ENCODE assay signal across 28 cellular contexts in genomic region chr1:225830823-225831222, GRCh38.
"Had no signal": no experiment of that assay in that cellular context is flagged by ENCODE, and none has a peak within 500 bp of the region (broad histone marks: within the 10 kb centered on the region; RNA-seq: fewer than 3 reads in every experiment).

No MANE protein-coding gene starts in this region.

- H3K9me3 Mint-ChIP-seq: activated CD4-positive, alpha-beta T cell treated with anti-CD3 and anti-CD28 coated beads, Interleukin-2, amount 10 ng/mL, durations not matched to agents 24 days and 14 days; activated CD8-positive, alpha-beta T cell treated with anti-CD3 and anti-CD28 coated beads for 36 hours; activated naive CD4-positive, alpha-beta T cell treated with anti-CD3 and anti-CD28 coated beads, Interleukin-2, amount 50 U/mL, for 72 hours; activated T-cell treated with anti-CD3 and anti-CD28 coated beads, Interleukin-2, amount 50 U/mL, for 72 hours; activated T-helper 17 cell treated with anti-CD3 and anti-CD28 coated beads, Interleukin-2, amount 50 U/mL, for 72 hours; T-helper 1 cell treated with Interleukin-12 subunit alpha and Interleukin-12 subunit beta and Interleukin-4 antibody, amounts not matched to agents 30 μg/mL and 1 μg/mL, for 36 hours; T-helper 2 cell treated with Interferon-gamma antibody and Interleukin-4, amounts not matched to agents 5 μg/mL and 100 μg/mL, for 36 hours had no signal

- H3K27me3 ChIP-seq: adrenal gland, body of pancreas, breast epithelium, Peyer's patch, SJSA1 had no signal

- H3K36me3 Mint-ChIP-seq: activated naive CD4-positive, alpha-beta T cell treated with anti-CD3 and anti-CD28 coated beads, Interleukin-2, amount 50 U/mL, for 72 hours had no signal

- H3K9me3 ChIP-seq: adrenal gland, body of pancreas, breast epithelium, Peyer's patch, SJSA1, SK-N-SH had no signal

- H3K4me1 ChIP-seq: breast epithelium, SJSA1 had no signal

- H3K27me3 Mint-ChIP-seq: activated CD4-positive, alpha-beta T cell treated with anti-CD3 and anti-CD28 coated beads, Interleukin-2, amount 10 ng/mL, durations not matched to agents 24 days and 14 days; activated CD8-positive, alpha-beta T cell treated with anti-CD3 and anti-CD28 coated beads for 36 hours; activated T-helper 17 cell treated with anti-CD3 and anti-CD28 coated beads, Interleukin-2, amount 50 U/mL, for 72 hours had no signal

- H3K4me3 ChIP-seq: adrenal gland, body of pancreas, breast epithelium, Peyer's patch, SJSA1 had no signal

- H3K36me3 ChIP-seq: breast epithelium had no signal

- H3K27ac Mint-ChIP-seq: activated CD4-positive, alpha-beta T cell treated with anti-CD3 and anti-CD28 coated beads, Interleukin-2, amount 10 ng/mL, durations not matched to agents 24 days and 14 days; activated CD8-positive, alpha-beta T cell treated with anti-CD3 and anti-CD28 coated beads for 36 hours; activated naive CD4-positive, alpha-beta T cell treated with anti-CD3 and anti-CD28 coated beads, Interleukin-2, amount 50 U/mL, for 72 hours; activated T-helper 17 cell treated with anti-CD3 and anti-CD28 coated beads, Interleukin-2, amount 50 U/mL, for 72 hours; T-helper 1 cell treated with Interleukin-12 subunit alpha and Interleukin-12 subunit beta and Interleukin-4 antibody, amounts not matched to agents 30 μg/mL and 1 μg/mL, for 36 hours; T-helper 2 cell treated with Interferon-gamma antibody and Interleukin-4, amounts not matched to agents 5 μg/mL and 100 μg/mL, for 36 hours had no signal

- H3K4me1 Mint-ChIP-seq: activated CD4-positive, alpha-beta T cell treated with anti-CD3 and anti-CD28 coated beads, Interleukin-2, amount 10 ng/mL, durations not matched to agents 24 days and 14 days had no signal

- DNase-seq: activated CD4-positive, alpha-beta T cell treated with anti-CD3 and anti-CD28 coated beads, Interleukin-2, amount 10 ng/mL, durations not matched to agents 24 days and 14 days; activated CD4-positive, alpha-beta T cell treated with anti-CD3 and anti-CD28 coated beads, Interleukin-2, amount 50 U/mL, for 4 hours; activated CD8-positive, alpha-beta T cell treated with anti-CD3 and anti-CD28 coated beads for 36 hours; activated effector memory CD4-positive, alpha-beta T cell treated with anti-CD3 and anti-CD28 coated beads, Interleukin-2, amount 50 U/mL, for 16 hours; activated naive CD4-positive, alpha-beta T cell; activated T-cell treated with anti-CD3 and anti-CD28 coated beads, Interleukin-2, amount 50 U/mL, for 1 hour; activated T-cell treated with anti-CD3 and anti-CD28 coated beads, Interleukin-2, amount 50 U/mL, for 72 hours; body of pancreas; NCI-H1105; NCI-H1417 treated with DMSO at 0.1 percent for 48 hours; NCI-H187 treated with DMSO at 0.1 percent for 48 hours; NCI-H345; NCI-H510A treated with DMSO at 0.1 percent for 48 hours; NCI-H526 treated with DMSO at 0.1 percent for 48 hours; NCI-H82; NK-92 treated with Interleukin-12 subunit alpha and Interleukin-12 subunit beta, amount 100 ng/mL, for 24 hours; PC-3; Peyer's patch; RPMI8226; SHP77 treated with DMSO at 0.1 percent for 48 hours; SK-N-SH had no signal

- H3K4me3 Mint-ChIP-seq: activated CD4-positive, alpha-beta T cell treated with anti-CD3 and anti-CD28 coated beads, Interleukin-2, amount 10 ng/mL, durations not matched to agents 24 days and 14 days; activated CD8-positive, alpha-beta T cell treated with anti-CD3 and anti-CD28 coated beads for 36 hours; activated T-cell treated with anti-CD3 and anti-CD28 coated beads, Interleukin-2, amount 50 U/mL, for 72 hours; activated T-helper 17 cell treated with anti-CD3 and anti-CD28 coated beads, Interleukin-2, amount 50 U/mL, for 72 hours; T-helper 1 cell treated with Interleukin-12 subunit alpha and Interleukin-12 subunit beta and Interleukin-4 antibody, amounts not matched to agents 30 μg/mL and 1 μg/mL, for 36 hours; T-helper 2 cell treated with Interferon-gamma antibody and Interleukin-4, amounts not matched to agents 5 μg/mL and 100 μg/mL, for 36 hours had no signal
